13 cellular contexts compared by ENCODE assay signal in genomic region chr6:163123098-163123497, GRCh38.
A peak's percentile ranks its signal among the peaks of the same experiment; 100 is the strongest.
DNase-seq lines count a peak whose midpoint lies in the region; ATAC-seq and TF ChIP-seq lines count a peak whose summit lies in the region.
"Had no signal": no experiment of that assay in that cellular context is flagged by ENCODE, and none has a peak within 500 bp of the region (broad histone marks: within the 10 kb centered on the region; RNA-seq: fewer than 3 reads in every experiment).

No MANE protein-coding gene starts in this region.

- no peak overlapping the region for H2AK5ac ChIP-seq in neuronal stem cell (ENCODE audit: low read depth, low read length)

- H3K36me3 Mint-ChIP-seq in nephron progenitor cell (ENCODE audit: low read depth) = peaks cover 6% of the 10 kb centered on the region
- H3K36me3 Mint-ChIP-seq: CD8-positive, alpha-beta T cell had no signal

- no peak overlapping the region for H3K18ac ChIP-seq in neuronal stem cell (ENCODE audit: low read length)

- H3K27ac ChIP-seq in HL-60 (replicated peaks) (peak overlapping the region; percentile 66), neuronal stem cell (replicated peaks; ENCODE audit: low read length) (no peak overlapping the region)
- H3K27ac ChIP-seq: RWPE1 had no signal

- no peaks in the 10 kb centered on the region for H3K4me1 Mint-ChIP-seq in nephron progenitor cell

- no peak overlapping the region for H3K4me2 ChIP-seq in neuronal stem cell (ENCODE audit: insufficient read depth, low read length, poor library complexity, severe bottlenecking)

- peak; percentile 94 for DNase-seq in DMS53 (lab: John Stamatoyannopoulos, UW)
- no peak for DNase-seq in HL-60 (ENCODE audit: low read depth in 1 of 2, low spot score in 1 of 2)
- peak; percentile 44 for DNase-seq in NT2/D1 (ENCODE audit: low read depth, low spot score)
- peak; percentile 76 for DNase-seq in iPS DF 19.7 (ENCODE audit: low read depth, low spot score)
- no peak for DNase-seq in nephron progenitor cell
- DNase-seq in NCI-H2107 (lab: John Stamatoyannopoulos, UW) = no peak
- no peak for DNase-seq in neuronal stem cell (ENCODE audit: low spot score)
- DNase-seq: CD8-positive, alpha-beta T cell; HCEC 1CT; NCI-H1105 treated with DMSO at 0.1 percent for 48 hours; NCI-H187 treated with DMSO at 0.1 percent for 48 hours had no signal

- no peak overlapping the region for H3K4ac ChIP-seq in neuronal stem cell (ENCODE audit: low read length)

- no CpG with 5 or more reads among the region's 9 CpGs for WGBS in neuronal stem cell (ENCODE audit: extremely low coverage in 2 of 2, insufficient read length in 2 of 2, insufficient replicate concordance in 1 of 2), 2 donors

- H2BK120ac ChIP-seq in neuronal stem cell (ENCODE audit: low read depth, low read length) = no peak overlapping the region

- no peak overlapping the region for H4K91ac ChIP-seq in neuronal stem cell (ENCODE audit: low read depth, low read length, poor library complexity)

- no peak overlapping the region for H3K23ac ChIP-seq in neuronal stem cell (ENCODE audit: low read depth, low read length, poor library complexity)

- H2BK5ac ChIP-seq in neuronal stem cell (ENCODE audit: low read length) = no peak overlapping the region

- peaks cover 15% of the 10 kb centered on the region for H3K9me3 Mint-ChIP-seq in nephron progenitor cell
- H3K9me3 Mint-ChIP-seq: CD8-positive, alpha-beta T cell had no signal

- H3K4me1 ChIP-seq in NT2/D1 (ENCODE audit: insufficient read depth, insufficient read length) (no peaks in the 10 kb centered on the region), neuronal stem cell (ENCODE audit: control insufficient read depth in 2 of 2, insufficient read depth in 1 of 2, low read depth in 1 of 2, low read length in 2 of 2) (no peaks in the 10 kb centered on the region)

- no peaks in the 10 kb centered on the region for H3K79me1 ChIP-seq in neuronal stem cell (ENCODE audit: low read depth, low read length)

- H2BK12ac ChIP-seq in neuronal stem cell (ENCODE audit: low read length) = no peak overlapping the region

- H3K9ac ChIP-seq in NT2/D1 (ENCODE audit: insufficient read length, low read depth) (no peak overlapping the region), neuronal stem cell (ENCODE audit: low read depth, low read length, poor library complexity) (no peak overlapping the region)

- H2BK15ac ChIP-seq in neuronal stem cell (ENCODE audit: low read length) = no peak overlapping the region

- no peak for ATAC-seq in HG02970 (IDR thresholded peaks at IDR 0.05; ENCODE audit: low FRiP score, unreplicated experiment)
- ATAC-seq: CD8-positive, alpha-beta T cell had no signal

- H3K27me3 Mint-ChIP-seq in nephron progenitor cell (ENCODE audit: low read depth, poor library complexity) = no peaks in the 10 kb centered on the region

- TF ChIP-seq CTCF in HL-60 (IDR thresholded peaks at IDR 0.05; ENCODE audit: insufficient read depth, low read length) (no peak), nephron progenitor cell (IDR thresholded peaks at IDR 0.05) (no peak)

- no peak overlapping the region for H3K27ac Mint-ChIP-seq in nephron progenitor cell
- H3K27ac Mint-ChIP-seq: CD8-positive, alpha-beta T cell had no signal

- H3K36me3 ChIP-seq in NT2/D1 (ENCODE audit: insufficient read depth, insufficient read length, low read length) = no peaks in the 10 kb centered on the region
- H3K36me3 ChIP-seq in neuronal stem cell (replicated peaks in 1 of 2; ENCODE audit: control insufficient read depth in 2 of 2, insufficient read depth in 2 of 2, low read length in 2 of 2) = no peaks in the 10 kb centered on the region

- peaks cover 3% of the 10 kb centered on the region; the same call in 1 of the 2 replicates for H3K9me3 ChIP-seq in NT2/D1 (ENCODE audit: insufficient read depth, low read length)
- H3K9me3 ChIP-seq in neuronal stem cell (replicated peaks in 1 of 2; ENCODE audit: control insufficient read depth in 2 of 2, insufficient read depth in 1 of 2, low read depth in 1 of 2, low read length in 2 of 2) = peaks cover 0 to 3% of the 10 kb centered on the region in 2 donors

- H3K14ac ChIP-seq in neuronal stem cell (ENCODE audit: low read length) = no peak overlapping the region

- H3K4me3 Mint-ChIP-seq in nephron progenitor cell = no peak overlapping the region
- H3K4me3 Mint-ChIP-seq: CD8-positive, alpha-beta T cell had no signal

- no peak overlapping the region for H3K4me3 ChIP-seq in HL-60 (replicated peaks; ENCODE audit: insufficient read depth, low read length)
- no peak overlapping the region for H3K4me3 ChIP-seq in NT2/D1 (ENCODE audit: insufficient read length, low read depth)
- H3K4me3 ChIP-seq in neuronal stem cell (ENCODE audit: low read length in 2 of 2) = no peak overlapping the region

- no peaks in the 10 kb centered on the region for H3K27me3 ChIP-seq in HL-60 (ENCODE audit: insufficient read depth, poor library complexity, severe bottlenecking)
- H3K27me3 ChIP-seq in NT2/D1 (ENCODE audit: insufficient read depth, insufficient read length) = no peaks in the 10 kb centered on the region
- H3K27me3 ChIP-seq in neuronal stem cell (ENCODE audit: control insufficient read depth in 3 of 3, insufficient read depth in 3 of 3, low read depth in 1 of 3, low read length in 3 of 3) = no peaks in the 10 kb centered on the region

- H2AFZ ChIP-seq in neuronal stem cell (ENCODE audit: low read length) = no peak overlapping the region

- no peak overlapping the region for H4K8ac ChIP-seq in neuronal stem cell (ENCODE audit: low read depth, low read length)

Comparison
In these comparisons a context has a peak if more than half of its experiments do, and no peak if none do; other contexts are left out.
1. DNase-seq: peak in DMS53 (single experiment), NT2/D1 (single experiment) and iPS DF 19.7 (single experiment); none in HL-60 (0 of 2), nephron progenitor cell (single experiment), NCI-H2107 (single experiment) and neuronal stem cell (single experiment).